In genomic region chr1:15276691-15277090, GRCh38 we compare ENCODE assay signal across 25 cellular contexts. TPM values are rescaled to one million over a fixed set of nuclear protein-coding genes. Genes with fewer than 3 reads are reported as not detected.
"Had no signal": no experiment of that assay in that cellular context is flagged by ENCODE, and none has a peak within 500 bp of the region (broad histone marks: within the 10 kb centered on the region; RNA-seq: fewer than 3 reads in every experiment).

No MANE protein-coding gene starts in this region.

- ATAC-seq: natural killer cell; stimulated activated effector memory CD8-positive, alpha-beta T cell treated with anti-CD3 and anti-CD28 coated beads, Interleukin-12 subunit alpha, Interleukin-12 subunit beta, amount 100 ng/mL, for 72 hours had no signal

- H3K9ac ChIP-seq: neural progenitor cell had no signal

- H3K27ac Mint-ChIP-seq: immature natural killer cell; natural killer cell; nephron progenitor cell; neural progenitor cell; stimulated activated effector memory CD8-positive, alpha-beta T cell treated with anti-CD3 and anti-CD28 coated beads, Interleukin-12 subunit alpha, Interleukin-12 subunit beta, amount 100 ng/mL, for 72 hours; stimulated activated naive CD8-positive, alpha-beta T cell treated with anti-CD3 and anti-CD28 coated beads, Interleukin-15, Interleukin-2, amounts not matched to agents 100 ng/mL and 50 ng/mL, for 24 hours had no signal

- H3K9me3 Mint-ChIP-seq: immature natural killer cell; naive B cell; natural killer cell; nephron progenitor cell; neural progenitor cell; stimulated activated effector memory CD8-positive, alpha-beta T cell treated with anti-CD3 and anti-CD28 coated beads, Interleukin-12 subunit alpha, Interleukin-12 subunit beta, amount 100 ng/mL, for 72 hours; stimulated activated naive CD8-positive, alpha-beta T cell treated with anti-CD3 and anti-CD28 coated beads, Interleukin-15, Interleukin-2, amounts not matched to agents 100 ng/mL and 50 ng/mL, for 24 hours had no signal

- H3K4me1 ChIP-seq: neural progenitor cell, prostate gland had no signal

- H2AFZ ChIP-seq: neural progenitor cell had no signal

- H3K27ac ChIP-seq: lower lobe of right lung, neural progenitor cell, pancreas, prostate gland, skin epidermis, suprapubic skin, thoracic aorta, tibial artery had no signal

- DNase-seq: heart left ventricle; immature natural killer cell; lower lobe of right lung; mammary epithelial cell; mesenchymal stem cell; naive B cell; natural killer cell; nephron progenitor cell; posterior cingulate gyrus; retina; right cardiac atrium; stimulated activated CD4-positive, alpha-beta T cell treated with anti-CD3 and anti-CD28 coated beads, Interleukin-4, amount 100 ng/mL, for 24 hours; stimulated activated naive CD4-positive, alpha-beta T cell; tibial artery; trophoblast cell had no signal

- H3K36me3 ChIP-seq: heart left ventricle, lower lobe of right lung, neural progenitor cell, pancreas, prostate gland, suprapubic skin, thoracic aorta, tibial artery had no signal

- H3K4me1 Mint-ChIP-seq: naive B cell had no signal

- H3K9me3 ChIP-seq: heart left ventricle, lower lobe of right lung, pancreas, prostate gland, suprapubic skin, thoracic aorta, tibial artery had no signal

- H3K36me3 Mint-ChIP-seq: immature natural killer cell; naive B cell; natural killer cell; neural progenitor cell; stimulated activated effector memory CD8-positive, alpha-beta T cell treated with anti-CD3 and anti-CD28 coated beads, Interleukin-12 subunit alpha, Interleukin-12 subunit beta, amount 100 ng/mL, for 72 hours had no signal

- H3K4me3 Mint-ChIP-seq: immature natural killer cell; naive B cell; natural killer cell; nephron progenitor cell; neural progenitor cell; stimulated activated effector memory CD8-positive, alpha-beta T cell treated with anti-CD3 and anti-CD28 coated beads, Interleukin-12 subunit alpha, Interleukin-12 subunit beta, amount 100 ng/mL, for 72 hours; stimulated activated naive CD8-positive, alpha-beta T cell treated with anti-CD3 and anti-CD28 coated beads, Interleukin-15, Interleukin-2, amounts not matched to agents 100 ng/mL and 50 ng/mL, for 24 hours had no signal

- H3K27me3 ChIP-seq: pancreas had no signal

- FAIRE-seq: islet of Langerhans, pancreas had no signal

- H3K4me2 ChIP-seq: neural progenitor cell had no signal

- H3K4me3 ChIP-seq: heart left ventricle, lower lobe of right lung, neural progenitor cell, pancreas, prostate gland, skin epidermis, suprapubic skin, thoracic aorta, tibial artery had no signal

RNA-seq across cellular contexts. Expression of gene FHAD1, which starts 29.7 kb away (rescaled TPM):
- total RNA-seq: left lobe of liver had no signal
